ENCODE assay signal across 26 cellular contexts in genomic region chr9:126938332-126938731, GRCh38.
"Had no signal": no experiment of that assay in that cellular context is flagged by ENCODE, and none has a peak within 500 bp of the region (broad histone marks: within the 10 kb centered on the region; RNA-seq: fewer than 3 reads in every experiment).

No MANE protein-coding gene starts in this region.

- H3K27me3 ChIP-seq: esophagus squamous epithelium, left lung, stomach, thyroid gland, upper lobe of right lung had no signal

- H3K9me3 ChIP-seq: esophagus squamous epithelium, left lung, neutrophil, stomach, thyroid gland, upper lobe of right lung had no signal

- H3K36me3 ChIP-seq: esophagus squamous epithelium, left lung, neutrophil, stomach, thyroid gland, upper lobe of right lung had no signal

- H3K36me3 Mint-ChIP-seq: activated naive CD4-positive, alpha-beta T cell treated with anti-CD3 and anti-CD28 coated beads, Interleukin-2, amount 50 U/mL, for 72 hours; stimulated activated effector memory CD8-positive, alpha-beta T cell treated with anti-CD3 and anti-CD28 coated beads, Interleukin-12 subunit alpha, Interleukin-12 subunit beta, amount 100 ng/mL, for 72 hours had no signal

- H3K27ac ChIP-seq: esophagus squamous epithelium, neutrophil, thyroid gland, upper lobe of right lung had no signal

- ATAC-seq: activated naive CD4-positive, alpha-beta T cell treated with anti-CD3 and anti-CD28 coated beads, Interleukin-2, amount 50 U/mL, for 72 hours; left lung; sciatic nerve; stimulated activated effector memory CD8-positive, alpha-beta T cell treated with anti-CD3 and anti-CD28 coated beads, Interleukin-12 subunit alpha, Interleukin-12 subunit beta, amount 100 ng/mL, for 72 hours; upper lobe of right lung had no signal

- H3K4me3 Mint-ChIP-seq: activated CD4-positive, alpha-beta memory T cell treated with anti-CD3 and anti-CD28 coated beads, Interleukin-2, amount 10 ng/mL, durations not matched to agents 7 days and 5 days; activated CD4-positive, alpha-beta T cell treated with anti-CD3 and anti-CD28 coated beads, Interleukin-2, amount 10 ng/mL, durations not matched to agents 24 days and 14 days; activated T-cell treated with anti-CD3 and anti-CD28 coated beads, Interleukin-2, amount 50 U/mL, for 24 hours; nephron; stimulated activated effector memory CD8-positive, alpha-beta T cell treated with anti-CD3 and anti-CD28 coated beads, Interleukin-12 subunit alpha, Interleukin-12 subunit beta, amount 100 ng/mL, for 72 hours; T-helper 2 cell treated with Interferon-gamma antibody and Interleukin-4, amounts not matched to agents 5 μg/mL and 100 μg/mL, for 36 hours had no signal

- H3K9me3 Mint-ChIP-seq: activated CD4-positive, alpha-beta memory T cell treated with anti-CD3 and anti-CD28 coated beads, Interleukin-2, amount 10 ng/mL, durations not matched to agents 7 days and 5 days; activated CD4-positive, alpha-beta T cell treated with anti-CD3 and anti-CD28 coated beads, Interleukin-2, amount 10 ng/mL, durations not matched to agents 24 days and 14 days; activated naive CD4-positive, alpha-beta T cell treated with anti-CD3 and anti-CD28 coated beads, Interleukin-2, amount 50 U/mL, for 72 hours; activated T-cell treated with anti-CD3 and anti-CD28 coated beads, Interleukin-2, amount 50 U/mL, for 24 hours; nephron; stimulated activated effector memory CD8-positive, alpha-beta T cell treated with anti-CD3 and anti-CD28 coated beads, Interleukin-12 subunit alpha, Interleukin-12 subunit beta, amount 100 ng/mL, for 72 hours; T-helper 2 cell treated with Interferon-gamma antibody and Interleukin-4, amounts not matched to agents 5 μg/mL and 100 μg/mL, for 36 hours had no signal

- H3K4me3 ChIP-seq: esophagus squamous epithelium, left lung, lung, stomach, thyroid gland, upper lobe of right lung had no signal

- DNase-seq: activated CD4-positive, alpha-beta memory T cell treated with anti-CD3 and anti-CD28 coated beads, Interleukin-2, amount 10 ng/mL, durations not matched to agents 7 days and 5 days; activated CD4-positive, alpha-beta T cell treated with anti-CD3 and anti-CD28 coated beads, Interleukin-2, amount 10 ng/mL, durations not matched to agents 24 days and 14 days; activated CD4-positive, CD25-positive, alpha-beta regulatory T cell treated with anti-CD3 and anti-CD28 coated beads, Interleukin-2, amount 50 U/mL, for 72 hours; activated CD8-positive, alpha-beta memory T cell treated with anti-CD3 and anti-CD28 coated beads, Interleukin-2, amount 50 U/mL, for 48 hours; activated gamma-delta T cell treated with Interleukin-2 at 50 U/mL for 16 hours; activated T-cell treated with anti-CD3 and anti-CD28 coated beads, Interleukin-2, amount 50 U/mL, for 24 hours; anterior cingulate cortex; dermis blood vessel endothelial cell; effector CD4-positive, alpha-beta T cell; esophagus squamous epithelium; foreskin melanocyte; left lung; mesendoderm; small intestine; stimulated activated CD4-positive, alpha-beta T cell treated with anti-CD3 and anti-CD28 coated beads, Interleukin-4, amount 100 ng/mL, for 24 hours; stomach; T-helper 1 cell; thyroid gland; upper lobe of right lung had no signal

- H3K4me1 ChIP-seq: esophagus squamous epithelium, thyroid gland had no signal

- H3K27ac Mint-ChIP-seq: activated CD4-positive, alpha-beta memory T cell treated with anti-CD3 and anti-CD28 coated beads, Interleukin-2, amount 10 ng/mL, durations not matched to agents 7 days and 5 days; activated CD4-positive, alpha-beta T cell treated with anti-CD3 and anti-CD28 coated beads, Interleukin-2, amount 10 ng/mL, durations not matched to agents 24 days and 14 days; activated naive CD4-positive, alpha-beta T cell treated with anti-CD3 and anti-CD28 coated beads, Interleukin-2, amount 50 U/mL, for 72 hours; activated T-cell treated with anti-CD3 and anti-CD28 coated beads, Interleukin-2, amount 50 U/mL, for 24 hours; nephron; stimulated activated effector memory CD8-positive, alpha-beta T cell treated with anti-CD3 and anti-CD28 coated beads, Interleukin-12 subunit alpha, Interleukin-12 subunit beta, amount 100 ng/mL, for 72 hours; T-helper 2 cell treated with Interferon-gamma antibody and Interleukin-4, amounts not matched to agents 5 μg/mL and 100 μg/mL, for 36 hours had no signal
